Comparison of ENCODE assay signal across 1 cellular context in genomic region chr2:6946722-6947121, GRCh38.
TF ChIP-seq lines count a peak whose summit lies in the region.

No MANE protein-coding gene starts in this region.

TF ChIP-seq in GM23338, 12 proteins besides CTCF, POLR2A, EP300 and RAD21 (continued from another document):
- no peak for TF ChIP-seq ZNF462 (CRISPR knock-in tag; IDR thresholded peaks at IDR 0.05)
- no peak for TF ChIP-seq STAT1 (IDR thresholded peaks at IDR 0.05; ENCODE audit: unreplicated experiment)
- TF ChIP-seq JUNB (IDR thresholded peaks at IDR 0.05; ENCODE audit: unreplicated experiment): no peak
- TF ChIP-seq ETS1 (IDR thresholded peaks at IDR 0.05): no peak
- no peak for TF ChIP-seq ZNF331 (CRISPR knock-in tag; IDR thresholded peaks at IDR 0.05; ENCODE audit: low read depth)
- no peak for TF ChIP-seq POLR2AphosphoS5 (IDR thresholded peaks at IDR 0.05; ENCODE audit: low read depth)
- TF ChIP-seq REST (IDR thresholded peaks at IDR 0.05; ENCODE audit: unreplicated experiment): no peak
- TF ChIP-seq ZNF114 (CRISPR knock-in tag; IDR thresholded peaks at IDR 0.05): no peak
